ENCODE assay signal across 1 cellular context in the genomic region with DNA sequence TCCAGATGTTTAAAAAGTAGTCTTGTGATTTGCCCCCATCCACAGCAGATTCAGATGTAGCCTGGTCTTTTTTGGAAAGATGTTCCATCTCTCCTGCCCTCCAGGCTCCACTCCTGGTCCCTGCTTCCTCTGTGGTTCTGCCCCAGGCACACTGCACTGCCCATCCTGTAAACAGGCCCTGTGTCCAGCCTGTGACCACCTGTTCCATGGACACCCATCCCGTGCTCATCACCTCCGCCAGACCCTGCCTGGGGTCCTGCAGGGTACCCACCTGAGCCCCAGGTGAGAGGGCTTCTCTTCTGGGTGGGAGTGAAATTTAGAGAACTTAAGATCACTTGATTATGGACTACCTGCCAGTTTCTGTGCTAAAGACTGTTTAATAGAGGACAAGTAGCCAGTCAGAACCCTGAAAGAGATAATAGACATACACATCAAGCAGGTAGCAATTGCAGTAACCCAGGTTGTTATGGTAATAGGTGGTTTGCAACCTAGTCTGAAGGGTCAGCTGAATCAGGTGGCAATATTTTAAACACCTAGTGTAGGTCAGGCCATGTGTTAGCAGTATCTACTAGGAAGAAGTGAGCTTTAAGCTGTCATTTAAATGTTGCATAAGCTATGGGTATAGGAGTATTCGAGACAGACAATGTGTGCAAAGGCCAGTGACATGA.
TF ChIP-seq lines count a peak whose summit lies in the region.

No MANE protein-coding gene starts in this region.

TF ChIP-seq in SK-N-SH, 30 proteins besides CTCF, POLR2A, EP300 and RAD21:
- TF ChIP-seq FOXM1 (IDR thresholded peaks at IDR 0.05; ENCODE audit: low read depth): no peak
- TF ChIP-seq YY1 (IDR thresholded peaks at IDR 0.05; ENCODE audit: low read depth): no peak
- no peak for TF ChIP-seq EZH2phosphoT487 (IDR thresholded peaks at IDR 0.05; ENCODE audit: borderline replicate concordance, low read depth)
- TF ChIP-seq USF2 (IDR thresholded peaks at IDR 0.05; ENCODE audit: borderline replicate concordance, low read depth, low read length): no peak
- TF ChIP-seq, protein P1, sequence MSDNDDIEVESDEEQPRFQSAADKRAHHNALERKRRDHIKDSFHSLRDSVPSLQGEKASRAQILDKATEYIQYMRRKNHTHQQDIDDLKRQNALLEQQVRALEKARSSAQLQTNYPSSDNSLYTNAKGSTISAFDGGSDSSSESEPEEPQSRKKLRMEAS (IDR thresholded peaks at IDR 0.05; ENCODE audit: low read depth): no peak
- TF ChIP-seq ELF1 (IDR thresholded peaks at IDR 0.05): no peak
- no peak for TF ChIP-seq SIN3A (IDR thresholded peaks at IDR 0.05; ENCODE audit: borderline replicate concordance, low read depth, low read length)
- no peak for TF ChIP-seq MEF2A (IDR thresholded peaks at IDR 0.05; ENCODE audit: borderline replicate concordance, low read depth)
- TF ChIP-seq GABPA (IDR thresholded peaks at IDR 0.05; ENCODE audit: low read depth): no peak
- TF ChIP-seq, protein P2, sequence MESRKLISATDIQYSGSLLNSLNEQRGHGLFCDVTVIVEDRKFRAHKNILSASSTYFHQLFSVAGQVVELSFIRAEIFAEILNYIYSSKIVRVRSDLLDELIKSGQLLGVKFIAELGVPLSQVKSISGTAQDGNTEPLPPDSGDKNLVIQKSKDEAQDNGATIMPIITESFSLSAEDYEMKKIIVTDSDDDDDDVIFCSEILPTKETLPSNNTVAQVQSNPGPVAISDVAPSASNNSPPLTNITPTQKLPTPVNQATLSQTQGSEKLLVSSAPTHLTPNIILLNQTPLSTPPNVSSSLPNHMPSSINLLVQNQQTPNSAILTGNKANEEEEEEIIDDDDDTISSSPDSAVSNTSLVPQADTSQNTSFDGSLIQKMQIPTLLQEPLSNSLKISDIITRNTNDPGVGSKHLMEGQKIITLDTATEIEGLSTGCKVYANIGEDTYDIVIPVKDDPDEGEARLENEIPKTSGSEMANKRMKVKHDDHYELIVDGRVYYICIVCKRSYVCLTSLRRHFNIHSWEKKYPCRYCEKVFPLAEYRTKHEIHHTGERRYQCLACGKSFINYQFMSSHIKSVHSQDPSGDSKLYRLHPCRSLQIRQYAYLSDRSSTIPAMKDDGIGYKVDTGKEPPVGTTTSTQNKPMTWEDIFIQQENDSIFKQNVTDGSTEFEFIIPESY (IDR thresholded peaks at IDR 0.05; ENCODE audit: borderline replicate concordance, low read depth): no peak
- TF ChIP-seq RCOR1 (IDR thresholded peaks at IDR 0.05; ENCODE audit: low read length): no peak
- no peak for TF ChIP-seq IRF3 (IDR thresholded peaks at IDR 0.05; ENCODE audit: low read depth, low read length)
- no peak for TF ChIP-seq NFIC (IDR thresholded peaks at IDR 0.05; ENCODE audit: borderline replicate concordance)
- no peak for TF ChIP-seq POLR2AphosphoS5 (IDR thresholded peaks at IDR 0.05; ENCODE audit: low read depth, low read length)
TF ChIP-seq in SK-N-SH: peak in this region for 0.
